ENCODE assay signal across 19 cellular contexts in the genomic region with DNA sequence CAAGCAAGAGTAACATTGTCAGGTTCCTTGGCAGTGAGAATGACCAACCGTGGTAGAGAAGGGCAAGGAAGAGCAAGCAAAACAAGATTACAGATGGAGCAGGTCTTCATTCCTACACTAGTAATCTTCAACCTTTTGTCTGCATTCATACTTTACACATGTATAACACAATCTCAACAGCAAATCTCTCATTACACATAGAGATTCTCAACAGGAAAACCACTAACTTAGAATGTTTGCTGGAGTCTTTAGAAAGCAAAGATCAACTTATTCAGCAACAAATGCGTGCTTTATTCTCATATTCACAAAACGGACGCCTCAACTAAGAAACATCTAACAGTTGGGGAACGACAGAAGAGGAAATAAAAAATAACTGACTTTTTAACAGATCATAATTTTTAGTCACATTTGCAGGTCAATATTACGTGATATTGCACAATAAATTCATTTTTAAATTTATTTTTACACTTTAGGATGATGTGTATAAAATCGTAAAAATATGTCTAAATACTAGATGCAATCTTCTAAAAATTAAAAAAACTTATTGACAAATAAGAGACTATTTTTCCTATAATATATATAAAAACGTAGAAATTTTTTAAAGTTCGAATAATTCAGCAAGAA.
DNase-seq lines count a peak whose midpoint lies in the region; ATAC-seq and TF ChIP-seq lines count a peak whose summit lies in the region.
"Had no signal": no experiment of that assay in that cellular context is flagged by ENCODE, and none has a peak within 500 bp of the region (broad histone marks: within the 10 kb centered on the region; RNA-seq: fewer than 3 reads in every experiment).

No MANE protein-coding gene starts in this region.

- H3K27ac Mint-ChIP-seq in activated T-cell treated with anti-CD3 and anti-CD28 coated beads, Interleukin-2, amount 50 U/mL, for 24 hours = peak overlapping the region; percentile 1
- H3K27ac Mint-ChIP-seq in activated T-helper 2 cell treated with anti-CD3 and anti-CD28 coated beads, Interferon-gamma antibody, Interleukin-2, Interleukin-4, amounts not matched to agents 10 μg/mL and 5 μg/mL and 100 μg/mL, durations not matched to agents 14 hours and 24 hours and 36 hours = peak overlapping the region; percentile 68
- H3K27ac Mint-ChIP-seq in nephron progenitor cell = peak overlapping the region; percentile 11

- intact Hi-C loops in activated T-helper 2 cell treated with anti-CD3 and anti-CD28 coated beads, Interferon-gamma antibody, Interleukin-2, Interleukin-4, amounts not matched to agents 10 μg/mL and 5 μg/mL and 100 μg/mL, durations not matched to agents 14 hours and 24 hours and 36 hours (cut with micrococcal nuclease) = loop anchor here (10.0 kb wide), 2 partner anchors 140 to 760 kb away; no protein-coding TSS in a partner anchor

- peak overlapping the region; percentile 87 for H3K27ac ChIP-seq in KOPT-K1 (ENCODE audit: low read depth, low read length, poor library complexity, severe bottlenecking)
- H3K27ac ChIP-seq: esophagus squamous epithelium, sigmoid colon, upper lobe of right lung had no signal

- H3K4me3 Mint-ChIP-seq in activated T-cell treated with anti-CD3 and anti-CD28 coated beads, Interleukin-2, amount 50 U/mL, for 24 hours = no peak overlapping the region
- H3K4me3 Mint-ChIP-seq in activated T-helper 2 cell treated with anti-CD3 and anti-CD28 coated beads, Interferon-gamma antibody, Interleukin-2, Interleukin-4, amounts not matched to agents 10 μg/mL and 5 μg/mL and 100 μg/mL, durations not matched to agents 14 hours and 24 hours and 36 hours (ENCODE audit: low read depth) = peak overlapping the region; percentile 31
- H3K4me3 Mint-ChIP-seq in nephron progenitor cell = no peak overlapping the region
- H3K4me3 Mint-ChIP-seq: CD14-positive monocyte had no signal

- H3K9me3 Mint-ChIP-seq in activated T-cell treated with anti-CD3 and anti-CD28 coated beads, Interleukin-2, amount 50 U/mL, for 24 hours = no peaks in the 10 kb centered on the region
- H3K9me3 Mint-ChIP-seq in activated T-helper 2 cell treated with anti-CD3 and anti-CD28 coated beads, Interferon-gamma antibody, Interleukin-2, Interleukin-4, amounts not matched to agents 10 μg/mL and 5 μg/mL and 100 μg/mL, durations not matched to agents 14 hours and 24 hours and 36 hours = no peaks in the 10 kb centered on the region
- no peaks in the 10 kb centered on the region for H3K9me3 Mint-ChIP-seq in nephron progenitor cell
- H3K9me3 Mint-ChIP-seq: CD14-positive monocyte had no signal

- DNase-seq in activated T-cell treated with anti-CD3 and anti-CD28 coated beads, Interleukin-2, amount 50 U/mL, for 24 hours = no peak
- no peak for DNase-seq in activated T-cell treated with anti-CD3 and anti-CD28 coated beads, Interleukin-2, amount 50 U/mL, for 1 hour
- no peak for DNase-seq in activated T-helper 2 cell treated with anti-CD3 and anti-CD28 coated beads, Interferon-gamma antibody, Interleukin-2, Interleukin-4, amounts not matched to agents 10 μg/mL and 5 μg/mL and 100 μg/mL, durations not matched to agents 14 hours and 24 hours and 36 hours (ENCODE audit: low spot score)
- DNase-seq in nephron progenitor cell (no peak), GM13976 (ENCODE audit: low spot score) (no peak), SW480 (ENCODE audit: low spot score) (no peak)
- DNase-seq: ACHN, esophagus squamous epithelium, GOT3, MV-4-11, NCI-H2029, sigmoid colon, stomach, upper lobe of right lung had no signal

- no peak for ATAC-seq in HG03095 (IDR thresholded peaks at IDR 0.05; ENCODE audit: unreplicated experiment)
- ATAC-seq: HepG2, Right ventricle myocardium inferior, upper lobe of right lung had no signal

- H3K27me3 Mint-ChIP-seq in activated T-cell treated with anti-CD3 and anti-CD28 coated beads, Interleukin-2, amount 50 U/mL, for 24 hours = no peaks in the 10 kb centered on the region
- H3K27me3 Mint-ChIP-seq in activated T-helper 2 cell treated with anti-CD3 and anti-CD28 coated beads, Interferon-gamma antibody, Interleukin-2, Interleukin-4, amounts not matched to agents 10 μg/mL and 5 μg/mL and 100 μg/mL, durations not matched to agents 14 hours and 24 hours and 36 hours (ENCODE audit: low read depth) = no peaks in the 10 kb centered on the region
- H3K27me3 Mint-ChIP-seq in nephron progenitor cell (ENCODE audit: low read depth, poor library complexity) = no peaks in the 10 kb centered on the region

- peaks cover 10% of the 10 kb centered on the region for H3K36me3 ChIP-seq in KOPT-K1 (ENCODE audit: insufficient read depth, low read length)

- peaks cover 56% of the 10 kb centered on the region for H3K36me3 Mint-ChIP-seq in activated T-cell treated with anti-CD3 and anti-CD28 coated beads, Interleukin-2, amount 50 U/mL, for 24 hours (ENCODE audit: low read depth)
- H3K36me3 Mint-ChIP-seq in activated T-helper 2 cell treated with anti-CD3 and anti-CD28 coated beads, Interferon-gamma antibody, Interleukin-2, Interleukin-4, amounts not matched to agents 10 μg/mL and 5 μg/mL and 100 μg/mL, durations not matched to agents 14 hours and 24 hours and 36 hours (ENCODE audit: low read depth) = peaks cover 37% of the 10 kb centered on the region
- H3K36me3 Mint-ChIP-seq in nephron progenitor cell (ENCODE audit: low read depth) = peaks cover 64% of the 10 kb centered on the region

- H3K4me1 Mint-ChIP-seq in activated T-cell treated with anti-CD3 and anti-CD28 coated beads, Interleukin-2, amount 50 U/mL, for 24 hours (ENCODE audit: low read depth) = peaks cover 55% of the 10 kb centered on the region
- H3K4me1 Mint-ChIP-seq in activated T-helper 2 cell treated with anti-CD3 and anti-CD28 coated beads, Interferon-gamma antibody, Interleukin-2, Interleukin-4, amounts not matched to agents 10 μg/mL and 5 μg/mL and 100 μg/mL, durations not matched to agents 14 hours and 24 hours and 36 hours (ENCODE audit: low read depth) = peaks cover 60% of the 10 kb centered on the region
- no peaks in the 10 kb centered on the region for H3K4me1 Mint-ChIP-seq in nephron progenitor cell

- TF ChIP-seq CTCF in nephron progenitor cell (IDR thresholded peaks at IDR 0.05) (no peak), GM13976 (IDR thresholded peaks at IDR 0.05; ENCODE audit: borderline replicate concordance, control extremely low read depth, extremely low read depth, insufficient read depth, missing control alignments) (no peak)

- in situ Hi-C loops in GM13976 (cut with MboI; ENCODE audit: low sequenced_read_pairs, unreplicated experiment) = loop anchor here (10.0 kb wide), 1 partner anchor 170 kb away; no protein-coding TSS in a partner anchor

- H3K9me3 ChIP-seq in KOPT-K1 (ENCODE audit: insufficient read depth, low read length, poor library complexity, severe bottlenecking) = no peaks in the 10 kb centered on the region
- H3K9me3 ChIP-seq: esophagus squamous epithelium, sigmoid colon, stomach, upper lobe of right lung had no signal

Comparison
In these comparisons a context has a peak if more than half of its experiments do, and no peak if none do; other contexts are left out.
1. H3K27ac Mint-ChIP-seq: peak in every context shown above with its lines; median percentile 68 in activated T-helper 2 cell treated with anti-CD3 and anti-CD28 coated beads, Interferon-gamma antibody, Interleukin-2, Interleukin-4, amounts not matched to agents 10 μg/mL and 5 μg/mL and 100 μg/mL, durations not matched to agents 14 hours and 24 hours and 36 hours; 11 in nephron progenitor cell; 1 in activated T-cell treated with anti-CD3 and anti-CD28 coated beads, Interleukin-2, amount 50 U/mL, for 24 hours.